In the genomic region with DNA sequence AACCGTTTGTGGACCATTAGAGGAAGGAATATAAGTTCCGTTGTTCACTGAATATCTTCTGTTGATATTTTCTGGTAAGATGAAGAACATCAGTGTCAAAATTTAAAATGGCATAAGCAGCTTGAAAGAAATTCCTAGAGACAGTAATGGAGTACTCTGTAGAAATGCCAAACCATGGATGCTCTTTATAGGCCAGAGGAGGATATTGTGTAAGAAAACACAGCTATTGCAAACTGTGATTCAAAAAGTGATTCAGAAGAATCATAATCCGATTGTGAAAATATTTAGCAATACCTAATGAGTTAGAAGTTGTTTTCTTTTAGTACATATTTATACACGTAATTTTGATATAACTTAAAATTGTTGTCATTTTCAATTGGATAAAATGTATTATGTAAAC, we compare ENCODE assay signal across 1 cellular context.
TF ChIP-seq lines count a peak whose summit lies in the region.

No MANE protein-coding gene starts in this region.

TF ChIP-seq in WTC11, 78 proteins besides CTCF, POLR2A, EP300 and RAD21 (continued from another document):
- TF ChIP-seq PRDM15 (CRISPR knock-in tag; IDR thresholded peaks at IDR 0.05): no peak
